ENCODE assay signal across 20 cellular contexts in the genomic region with DNA sequence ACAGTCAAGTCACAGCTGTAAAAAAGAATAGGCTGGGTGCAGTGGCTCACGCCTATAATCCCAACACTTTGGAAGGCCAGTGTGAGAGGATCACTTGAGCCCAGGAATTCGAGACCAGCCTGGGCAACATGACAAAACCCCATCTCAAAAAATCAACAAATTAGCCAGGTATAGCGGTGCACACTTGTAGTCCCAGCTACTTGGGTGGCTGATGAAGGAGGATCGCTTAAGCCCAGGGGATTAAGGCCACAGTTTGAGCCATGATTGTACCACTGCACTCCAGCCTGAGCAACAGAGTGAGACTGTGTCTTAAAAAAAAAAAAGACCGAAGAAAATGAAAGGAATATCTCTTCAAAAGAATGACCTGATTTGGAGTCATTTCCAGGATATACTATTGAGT. TPM values are rescaled to one million over a fixed set of nuclear protein-coding genes. Genes with fewer than 3 reads are reported as not detected.
A peak's percentile ranks its signal among the peaks of the same experiment; 100 is the strongest.
DNase-seq lines count a peak whose midpoint lies in the region; ATAC-seq and TF ChIP-seq lines count a peak whose summit lies in the region.
"Had no signal": no experiment of that assay in that cellular context is flagged by ENCODE, and none has a peak within 500 bp of the region (broad histone marks: within the 10 kb centered on the region; RNA-seq: fewer than 3 reads in every experiment).

No MANE protein-coding gene starts in this region.

- H3K27ac ChIP-seq in CD8-positive, alpha-beta T cell (ENCODE audit: low read depth, low read length) = no peak overlapping the region
- H3K27ac ChIP-seq in neural progenitor cell = no peak overlapping the region
- H3K27ac ChIP-seq in mammary epithelial cell (ENCODE audit: insufficient read depth, low read depth, low read length) = no peak overlapping the region
- H3K27ac ChIP-seq: SJSA1, uterus, VCaP had no signal

- H3K36me3 ChIP-seq in CD8-positive, alpha-beta T cell (ENCODE audit: insufficient read depth, low read length) = no peaks in the 10 kb centered on the region
- H3K36me3 ChIP-seq in neural progenitor cell = no peaks in the 10 kb centered on the region
- H3K36me3 ChIP-seq in mammary epithelial cell (ENCODE audit: insufficient read depth, low read length) = no peaks in the 10 kb centered on the region
- H3K36me3 ChIP-seq: BE2C, SJSA1, uterus had no signal

- H2AFZ ChIP-seq in neural progenitor cell (replicated peaks) = no peak overlapping the region
- H2AFZ ChIP-seq in mammary epithelial cell (ENCODE audit: low read depth, low read length) = no peak overlapping the region

- peaks cover 14% of the 10 kb centered on the region for H3K36me3 Mint-ChIP-seq in activated CD4-positive, alpha-beta T cell treated with anti-CD3 and anti-CD28 coated beads, Interleukin-2, amount 10 ng/mL, durations not matched to agents 7 days and 5 days (ENCODE audit: low read depth)
- peaks cover 5% of the 10 kb centered on the region for H3K36me3 Mint-ChIP-seq in CD8-positive, alpha-beta T cell
- H3K36me3 Mint-ChIP-seq in activated T-helper 1 cell treated with anti-CD3 and anti-CD28 coated beads, Interleukin-12 subunit alpha, Interleukin-12 subunit beta, Interleukin-2, Interleukin-4 antibody, amounts not matched to agents 30 ng/mL and 10 ng/mL and 1 ng/mL, durations not matched to agents 14 hours and 24 hours and 36 hours (ENCODE audit: low read depth) = peaks cover 12% of the 10 kb centered on the region
- peaks cover 2% of the 10 kb centered on the region for H3K36me3 Mint-ChIP-seq in neural progenitor cell

- POLR2A ChIA-PET in activated CD4-positive, alpha-beta T cell treated with anti-CD3 and anti-CD28 coated beads, Interleukin-2, amount 10 ng/mL, durations not matched to agents 7 days and 5 days (lab: Charles Lee) = no interaction called here
- POLR2A ChIA-PET in CD8-positive, alpha-beta T cell (lab: Charles Lee) = no interaction called here

- no peaks in the 10 kb centered on the region for H3K27me3 ChIP-seq in CD8-positive, alpha-beta T cell (ENCODE audit: insufficient read depth, low read length)
- H3K27me3 ChIP-seq in neural progenitor cell (no peaks in the 10 kb centered on the region), mammary epithelial cell (ENCODE audit: insufficient read depth, low read length) (no peaks in the 10 kb centered on the region)
- H3K27me3 ChIP-seq: BE2C, SJSA1, uterus had no signal

- no peak for ATAC-seq in CD8-positive, alpha-beta T cell
- no peak for ATAC-seq in GM21723 (IDR thresholded peaks at IDR 0.05; ENCODE audit: unreplicated experiment)

- no peak overlapping the region for H3K4me3 ChIP-seq in CD8-positive, alpha-beta T cell (ENCODE audit: low read depth, low read length)
- H3K4me3 ChIP-seq in neural progenitor cell (no peak overlapping the region), mammary epithelial cell (replicated peaks in 1 of 3; ENCODE audit: insufficient read depth in 1 of 3, low read depth in 2 of 3, low read length in 3 of 3) (no peak overlapping the region)
- H3K4me3 ChIP-seq: lung, SJSA1, uterus had no signal

- intact Hi-C loops in CD8-positive, alpha-beta T cell (cut with DNase I, micrococcal nuclease) = loop anchor here in 1 of 2 experiments (2.0 kb wide), 2 partner anchors 64 to 240 kb away; no protein-coding TSS in a partner anchor
- intact Hi-C loops in activated T-helper 1 cell treated with anti-CD3 and anti-CD28 coated beads, Interleukin-12 subunit alpha, Interleukin-12 subunit beta, Interleukin-2, Interleukin-4 antibody, amounts not matched to agents 30 ng/mL and 10 ng/mL and 1 ng/mL, durations not matched to agents 14 hours and 24 hours and 36 hours (cut with micrococcal nuclease) = loop anchor here (2.0 kb wide), 1 partner anchor 240 kb away; no protein-coding TSS in a partner anchor
- intact Hi-C loops in mammary epithelial cell (cut with micrococcal nuclease) = no loop called here

- peak overlapping the region; percentile 47 for H3K27ac Mint-ChIP-seq in activated CD4-positive, alpha-beta T cell treated with anti-CD3 and anti-CD28 coated beads, Interleukin-2, amount 10 ng/mL, durations not matched to agents 7 days and 5 days
- peak overlapping the region; percentile 52 for H3K27ac Mint-ChIP-seq in CD8-positive, alpha-beta T cell
- peak overlapping the region; percentile 65 for H3K27ac Mint-ChIP-seq in activated T-helper 1 cell treated with anti-CD3 and anti-CD28 coated beads, Interleukin-12 subunit alpha, Interleukin-12 subunit beta, Interleukin-2, Interleukin-4 antibody, amounts not matched to agents 30 ng/mL and 10 ng/mL and 1 ng/mL, durations not matched to agents 14 hours and 24 hours and 36 hours
- H3K27ac Mint-ChIP-seq in neural progenitor cell = no peak overlapping the region
- H3K27ac Mint-ChIP-seq: activated CD4-positive, alpha-beta memory T cell treated with anti-CD3 and anti-CD28 coated beads, Interleukin-2, amount 10 ng/mL, durations not matched to agents 7 days and 5 days had no signal

- BruUV-seq in mammary epithelial cell (replicated peaks; lab: Mats Ljungman, UMichigan) = no TSS peak

- H3K9ac ChIP-seq in neural progenitor cell (no peak overlapping the region), mammary epithelial cell (ENCODE audit: insufficient read depth, low read length) (no peak overlapping the region)

- no peaks in the 10 kb centered on the region for H3F3A ChIP-seq in neural progenitor cell (ENCODE audit: low read depth)

- dilution Hi-C loops in mammary epithelial cell (cut with HindIII; ENCODE audit: low sequenced_read_pairs) = no loop called here

- H3K4me1 ChIP-seq in CD8-positive, alpha-beta T cell (ENCODE audit: insufficient read depth, low read length) = peaks cover 49% of the 10 kb centered on the region
- H3K4me1 ChIP-seq in neural progenitor cell = peaks cover 8% of the 10 kb centered on the region
- no peaks in the 10 kb centered on the region for H3K4me1 ChIP-seq in mammary epithelial cell (ENCODE audit: insufficient read depth, low read length)
- H3K4me1 ChIP-seq: BE2C, SJSA1 had no signal

- H3K4me2 ChIP-seq in neural progenitor cell = no peak overlapping the region
- no peak overlapping the region for H3K4me2 ChIP-seq in mammary epithelial cell (ENCODE audit: insufficient read depth, low read depth, low read length)

- H4K20me1 ChIP-seq in neural progenitor cell (ENCODE audit: low read depth) = peaks cover 16% of the 10 kb centered on the region
- no peaks in the 10 kb centered on the region for H4K20me1 ChIP-seq in mammary epithelial cell (ENCODE audit: insufficient read depth, low read length)

- peak overlapping the region; percentile 8 for H3K4me3 Mint-ChIP-seq in activated CD4-positive, alpha-beta T cell treated with anti-CD3 and anti-CD28 coated beads, Interleukin-2, amount 10 ng/mL, durations not matched to agents 7 days and 5 days
- H3K4me3 Mint-ChIP-seq in CD8-positive, alpha-beta T cell = peak overlapping the region; percentile 11
- peak overlapping the region; percentile 51 for H3K4me3 Mint-ChIP-seq in activated T-helper 1 cell treated with anti-CD3 and anti-CD28 coated beads, Interleukin-12 subunit alpha, Interleukin-12 subunit beta, Interleukin-2, Interleukin-4 antibody, amounts not matched to agents 30 ng/mL and 10 ng/mL and 1 ng/mL, durations not matched to agents 14 hours and 24 hours and 36 hours
- H3K4me3 Mint-ChIP-seq in neural progenitor cell = no peak overlapping the region
- H3K4me3 Mint-ChIP-seq: activated CD4-positive, alpha-beta memory T cell treated with anti-CD3 and anti-CD28 coated beads, Interleukin-2, amount 10 ng/mL, durations not matched to agents 7 days and 5 days; activated T-cell treated with anti-CD3 and anti-CD28 coated beads, Interleukin-2, amount 50 U/mL, for 4 hours had no signal

- TF ChIP-seq CTCF in CD8-positive, alpha-beta T cell (IDR thresholded peaks at IDR 0.05) = no peak
- TF ChIP-seq CTCF in neural progenitor cell (IDR thresholded peaks at IDR 0.05) = no peak
- no peak for TF ChIP-seq CTCF in mammary epithelial cell (conservative IDR thresholded peaks at IDR 0.05 in 1 of 2, IDR thresholded peaks at IDR 0.05 in 1 of 2; ENCODE audit: extremely low read depth in 1 of 2, insufficient read depth in 1 of 2, low read depth in 1 of 2, low read length in 2 of 2)

- no peaks in the 10 kb centered on the region for H3K9me3 Mint-ChIP-seq in activated CD4-positive, alpha-beta T cell treated with anti-CD3 and anti-CD28 coated beads, Interleukin-2, amount 10 ng/mL, durations not matched to agents 7 days and 5 days
- no peaks in the 10 kb centered on the region for H3K9me3 Mint-ChIP-seq in CD8-positive, alpha-beta T cell
- H3K9me3 Mint-ChIP-seq in activated T-helper 1 cell treated with anti-CD3 and anti-CD28 coated beads, Interleukin-12 subunit alpha, Interleukin-12 subunit beta, Interleukin-2, Interleukin-4 antibody, amounts not matched to agents 30 ng/mL and 10 ng/mL and 1 ng/mL, durations not matched to agents 14 hours and 24 hours and 36 hours = no peaks in the 10 kb centered on the region
- H3K9me3 Mint-ChIP-seq in neural progenitor cell = no peaks in the 10 kb centered on the region
- H3K9me3 Mint-ChIP-seq: activated CD4-positive, alpha-beta memory T cell treated with anti-CD3 and anti-CD28 coated beads, Interleukin-2, amount 10 ng/mL, durations not matched to agents 7 days and 5 days; activated T-cell treated with anti-CD3 and anti-CD28 coated beads, Interleukin-2, amount 50 U/mL, for 4 hours had no signal

- CTCF ChIA-PET in activated CD4-positive, alpha-beta T cell treated with anti-CD3 and anti-CD28 coated beads, Interleukin-2, amount 10 ng/mL, durations not matched to agents 7 days and 5 days (lab: Charles Lee) = interaction anchor here (0.8 to 0.9 kb wide), 2 partner anchors 9 to 219 kb away, joined by 3 read pairs; a partner anchor contains a TSS
- CTCF ChIA-PET in CD8-positive, alpha-beta T cell (lab: Charles Lee) = interaction anchor here (0.8 to 1.6 kb wide), 10 partner anchors 63 to 242 kb away, joined by 3 to 11 read pairs (median 3); a partner anchor contains a TSS
- CTCF ChIA-PET in mammary epithelial cell (lab: Charles Lee; ENCODE audit: low non-redundant PET) = no interaction called here

- peaks cover 67% of the 10 kb centered on the region for H3K4me1 Mint-ChIP-seq in activated CD4-positive, alpha-beta T cell treated with anti-CD3 and anti-CD28 coated beads, Interleukin-2, amount 10 ng/mL, durations not matched to agents 7 days and 5 days
- peaks cover 80% of the 10 kb centered on the region for H3K4me1 Mint-ChIP-seq in CD8-positive, alpha-beta T cell (ENCODE audit: low read depth)
- H3K4me1 Mint-ChIP-seq in activated T-helper 1 cell treated with anti-CD3 and anti-CD28 coated beads, Interleukin-12 subunit alpha, Interleukin-12 subunit beta, Interleukin-2, Interleukin-4 antibody, amounts not matched to agents 30 ng/mL and 10 ng/mL and 1 ng/mL, durations not matched to agents 14 hours and 24 hours and 36 hours (ENCODE audit: low read depth) = peaks cover 63% of the 10 kb centered on the region
- peaks cover 6% of the 10 kb centered on the region for H3K4me1 Mint-ChIP-seq in neural progenitor cell

- H3K27me3 Mint-ChIP-seq in activated CD4-positive, alpha-beta T cell treated with anti-CD3 and anti-CD28 coated beads, Interleukin-2, amount 10 ng/mL, durations not matched to agents 7 days and 5 days = no peaks in the 10 kb centered on the region
- H3K27me3 Mint-ChIP-seq in CD8-positive, alpha-beta T cell (ENCODE audit: low read depth) = no peaks in the 10 kb centered on the region
- H3K27me3 Mint-ChIP-seq in activated T-helper 1 cell treated with anti-CD3 and anti-CD28 coated beads, Interleukin-12 subunit alpha, Interleukin-12 subunit beta, Interleukin-2, Interleukin-4 antibody, amounts not matched to agents 30 ng/mL and 10 ng/mL and 1 ng/mL, durations not matched to agents 14 hours and 24 hours and 36 hours (ENCODE audit: insufficient read depth) = no peaks in the 10 kb centered on the region
- no peaks in the 10 kb centered on the region for H3K27me3 Mint-ChIP-seq in neural progenitor cell (ENCODE audit: insufficient read depth, low read depth)
- H3K27me3 Mint-ChIP-seq: activated CD4-positive, alpha-beta memory T cell treated with anti-CD3 and anti-CD28 coated beads, Interleukin-2, amount 10 ng/mL, durations not matched to agents 7 days and 5 days had no signal

- no peak for DNase-seq in activated CD4-positive, alpha-beta T cell treated with anti-CD3 and anti-CD28 coated beads, Interleukin-2, amount 10 ng/mL, durations not matched to agents 7 days and 5 days
- no peak for DNase-seq in activated CD4-positive, alpha-beta T cell treated with anti-CD3 and anti-CD28 coated beads for 1 hour
- DNase-seq in CD8-positive, alpha-beta T cell = no peak
- DNase-seq in activated T-helper 1 cell treated with anti-CD3 and anti-CD28 coated beads, Interleukin-12 subunit alpha, Interleukin-12 subunit beta, Interleukin-2, Interleukin-4 antibody, amounts not matched to agents 30 ng/mL and 10 ng/mL and 1 ng/mL, durations not matched to agents 14 hours and 24 hours and 36 hours (ENCODE audit: low spot score) = no peak
- DNase-seq in neural progenitor cell (ENCODE audit: low spot score) (peak; percentile 26), mammary epithelial cell (no peak), T1000 (lab: John Stamatoyannopoulos, UW) (no peak)
- DNase-seq: activated CD4-positive, alpha-beta memory T cell treated with anti-CD3 and anti-CD28 coated beads, Interleukin-2, amount 10 ng/mL, durations not matched to agents 7 days and 5 days; activated T-cell treated with anti-CD3 and anti-CD28 coated beads, Interleukin-2, amount 50 U/mL, for 4 hours; BE2C; cerebellar nuclear complex; MV-4-11; NCI-H146; NCI-H2171; occipital lobe; uterus had no signal

- no peaks in the 10 kb centered on the region for H3K9me3 ChIP-seq in CD8-positive, alpha-beta T cell (ENCODE audit: low read length)
- H3K9me3 ChIP-seq in neural progenitor cell (ENCODE audit: low read depth) (no peaks in the 10 kb centered on the region), mammary epithelial cell (replicated peaks; ENCODE audit: insufficient read depth, low read length) (no peaks in the 10 kb centered on the region)
- H3K9me3 ChIP-seq: BE2C, SJSA1, uterus had no signal

- H3K79me2 ChIP-seq in neural progenitor cell (ENCODE audit: low read depth) (peaks cover 98% of the 10 kb centered on the region), mammary epithelial cell (ENCODE audit: insufficient read depth, low read length) (peaks cover 84% of the 10 kb centered on the region)

- in situ Hi-C loops in mammary epithelial cell (cut with MboI; ENCODE audit: low sequenced_read_pairs in 2 of 2) = no loop called here

- WGBS in mammary epithelial cell (ENCODE audit: low coverage, missing lambda C conversion rate) = 63% methylated on average over 5 of the region's 5 CpGs

RNA-seq across cellular contexts. Expression of a gene that starts 6.6 kb away (rescaled TPM):
- 100 to 1,000 TPM; 100 to 105 TPM for total RNA-seq in activated CD4-positive, alpha-beta T cell treated with anti-CD3 and anti-CD28 coated beads, Interleukin-2, amount 10 ng/mL, durations not matched to agents 7 days and 5 days
- 100 to 1,000 TPM; 275 to 296 TPM for total RNA-seq in CD8-positive, alpha-beta T cell
- 67.5 and 76.8 TPM in 2 replicates for total RNA-seq in activated T-helper 1 cell treated with anti-CD3 and anti-CD28 coated beads, Interleukin-12 subunit alpha, Interleukin-12 subunit beta, Interleukin-2, Interleukin-4 antibody, amounts not matched to agents 30 ng/mL and 10 ng/mL and 1 ng/mL, durations not matched to agents 14 hours and 24 hours and 36 hours
- total RNA-seq in neural progenitor cell (ENCODE audit: low replicate concordance) = 55.0 and 75.0 TPM in 2 replicates
- total RNA-seq in mammary epithelial cell = 10 to 100 TPM; 40.1 to 80.5 TPM
- 10.7 TPM for polyA plus RNA-seq in mammary epithelial cell
- polyA minus RNA-seq in mammary epithelial cell = 166 TPM
